Comparison of ENCODE assay signal across 1 cellular context in genomic region chr17:50547736-50548083, GRCh38.
TF ChIP-seq lines count a peak whose summit lies in the region.

No MANE protein-coding gene starts in this region.

TF ChIP-seq in A549, 52 proteins besides CTCF, POLR2A, EP300 and RAD21 (continued from another document):
- TF ChIP-seq REST (IDR thresholded peaks at IDR 0.05): no peak
- no peak for TF ChIP-seq RARB (CRISPR knock-in tag; IDR thresholded peaks at IDR 0.05)
- TF ChIP-seq, protein P1, sequence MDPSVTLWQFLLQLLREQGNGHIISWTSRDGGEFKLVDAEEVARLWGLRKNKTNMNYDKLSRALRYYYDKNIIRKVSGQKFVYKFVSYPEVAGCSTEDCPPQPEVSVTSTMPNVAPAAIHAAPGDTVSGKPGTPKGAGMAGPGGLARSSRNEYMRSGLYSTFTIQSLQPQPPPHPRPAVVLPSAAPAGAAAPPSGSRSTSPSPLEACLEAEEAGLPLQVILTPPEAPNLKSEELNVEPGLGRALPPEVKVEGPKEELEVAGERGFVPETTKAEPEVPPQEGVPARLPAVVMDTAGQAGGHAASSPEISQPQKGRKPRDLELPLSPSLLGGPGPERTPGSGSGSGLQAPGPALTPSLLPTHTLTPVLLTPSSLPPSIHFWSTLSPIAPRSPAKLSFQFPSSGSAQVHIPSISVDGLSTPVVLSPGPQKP (IDR thresholded peaks at IDR 0.05; ENCODE audit: low read depth, low read length): no peak
- TF ChIP-seq, protein P2, sequence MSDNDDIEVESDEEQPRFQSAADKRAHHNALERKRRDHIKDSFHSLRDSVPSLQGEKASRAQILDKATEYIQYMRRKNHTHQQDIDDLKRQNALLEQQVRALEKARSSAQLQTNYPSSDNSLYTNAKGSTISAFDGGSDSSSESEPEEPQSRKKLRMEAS (IDR thresholded peaks at IDR 0.05): no peak
- TF ChIP-seq KDM5A (IDR thresholded peaks at IDR 0.05): no peak
